ENCODE assay signal across 1 cellular context in the genomic region with DNA sequence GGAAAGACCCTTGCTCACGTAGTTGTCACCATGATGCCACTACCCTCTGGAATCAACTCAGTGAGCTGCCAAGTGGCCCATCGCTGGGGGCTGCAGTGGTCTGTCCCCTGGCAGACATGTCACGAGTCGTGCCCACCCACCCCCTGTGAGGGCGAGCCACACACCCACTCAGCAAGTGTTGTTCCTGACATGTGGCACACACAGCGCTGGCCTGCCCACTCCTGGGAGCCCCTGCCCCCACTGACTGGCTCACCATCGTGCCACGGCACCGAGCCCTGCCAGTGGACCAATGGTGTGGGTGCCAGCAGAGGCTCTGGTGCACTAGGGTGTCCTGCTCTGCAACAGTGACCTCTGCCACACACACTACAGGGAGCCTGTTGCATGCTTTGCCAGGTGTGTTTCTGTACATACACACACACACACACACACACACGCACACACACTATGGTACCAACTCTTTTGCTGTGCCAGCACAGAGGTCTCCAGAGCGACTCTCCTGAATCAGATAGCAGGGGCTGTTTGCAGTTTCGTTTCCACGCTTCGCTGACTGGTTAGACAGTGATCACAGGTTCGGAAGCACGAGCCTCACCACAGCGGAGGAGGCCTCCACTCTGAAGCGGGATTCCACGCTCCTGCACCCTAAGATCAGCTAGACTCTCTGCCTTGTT.
TF ChIP-seq lines count a peak whose summit lies in the region.

No MANE protein-coding gene starts in this region.

TF ChIP-seq in HepG2, 621 proteins besides CTCF, POLR2A, EP300 and RAD21:
- TF ChIP-seq RXRB (CRISPR knock-in tag; IDR thresholded peaks at IDR 0.05; ENCODE audit: borderline replicate concordance) (no peak), ATRX (CRISPR knock-in tag; IDR thresholded peaks at IDR 0.05; ENCODE audit: borderline replicate concordance) (no peak), KLF15 (CRISPR knock-in tag; IDR thresholded peaks at IDR 0.05; ENCODE audit: borderline replicate concordance) (no peak), ZNF543 (CRISPR knock-in tag; IDR thresholded peaks at IDR 0.05) (no peak), NR0B2 (CRISPR knock-in tag; IDR thresholded peaks at IDR 0.05) (no peak), MED1 (CRISPR knock-in tag; IDR thresholded peaks at IDR 0.05) (no peak), PRPF4 (IDR thresholded peaks at IDR 0.05; ENCODE audit: low read depth, low read length, poor library complexity, severe bottlenecking) (no peak), MTERF4 (CRISPR knock-in tag; IDR thresholded peaks at IDR 0.05) (no peak), MAFG (CRISPR knock-in tag; IDR thresholded peaks at IDR 0.05) (no peak), ZMAT5 (CRISPR knock-in tag; IDR thresholded peaks at IDR 0.05; ENCODE audit: borderline replicate concordance, low read depth) (no peak), ARID5B (CRISPR knock-in tag; IDR thresholded peaks at IDR 0.05) (no peak), CHCHD3 (CRISPR knock-in tag; IDR thresholded peaks at IDR 0.05) (no peak), ZNF121 (CRISPR knock-in tag; IDR thresholded peaks at IDR 0.05) (no peak), DR1 (CRISPR knock-in tag; IDR thresholded peaks at IDR 0.05) (no peak), HOXA9 (CRISPR knock-in tag; IDR thresholded peaks at IDR 0.05; ENCODE audit: borderline replicate concordance) (no peak), DPF2 (CRISPR knock-in tag; IDR thresholded peaks at IDR 0.05; ENCODE audit: borderline replicate concordance, low read depth) (no peak), RORA (CRISPR knock-in tag; IDR thresholded peaks at IDR 0.05) (no peak), ZGPAT (CRISPR knock-in tag; IDR thresholded peaks at IDR 0.05) (no peak)
- TF ChIP-seq, protein P1, sequence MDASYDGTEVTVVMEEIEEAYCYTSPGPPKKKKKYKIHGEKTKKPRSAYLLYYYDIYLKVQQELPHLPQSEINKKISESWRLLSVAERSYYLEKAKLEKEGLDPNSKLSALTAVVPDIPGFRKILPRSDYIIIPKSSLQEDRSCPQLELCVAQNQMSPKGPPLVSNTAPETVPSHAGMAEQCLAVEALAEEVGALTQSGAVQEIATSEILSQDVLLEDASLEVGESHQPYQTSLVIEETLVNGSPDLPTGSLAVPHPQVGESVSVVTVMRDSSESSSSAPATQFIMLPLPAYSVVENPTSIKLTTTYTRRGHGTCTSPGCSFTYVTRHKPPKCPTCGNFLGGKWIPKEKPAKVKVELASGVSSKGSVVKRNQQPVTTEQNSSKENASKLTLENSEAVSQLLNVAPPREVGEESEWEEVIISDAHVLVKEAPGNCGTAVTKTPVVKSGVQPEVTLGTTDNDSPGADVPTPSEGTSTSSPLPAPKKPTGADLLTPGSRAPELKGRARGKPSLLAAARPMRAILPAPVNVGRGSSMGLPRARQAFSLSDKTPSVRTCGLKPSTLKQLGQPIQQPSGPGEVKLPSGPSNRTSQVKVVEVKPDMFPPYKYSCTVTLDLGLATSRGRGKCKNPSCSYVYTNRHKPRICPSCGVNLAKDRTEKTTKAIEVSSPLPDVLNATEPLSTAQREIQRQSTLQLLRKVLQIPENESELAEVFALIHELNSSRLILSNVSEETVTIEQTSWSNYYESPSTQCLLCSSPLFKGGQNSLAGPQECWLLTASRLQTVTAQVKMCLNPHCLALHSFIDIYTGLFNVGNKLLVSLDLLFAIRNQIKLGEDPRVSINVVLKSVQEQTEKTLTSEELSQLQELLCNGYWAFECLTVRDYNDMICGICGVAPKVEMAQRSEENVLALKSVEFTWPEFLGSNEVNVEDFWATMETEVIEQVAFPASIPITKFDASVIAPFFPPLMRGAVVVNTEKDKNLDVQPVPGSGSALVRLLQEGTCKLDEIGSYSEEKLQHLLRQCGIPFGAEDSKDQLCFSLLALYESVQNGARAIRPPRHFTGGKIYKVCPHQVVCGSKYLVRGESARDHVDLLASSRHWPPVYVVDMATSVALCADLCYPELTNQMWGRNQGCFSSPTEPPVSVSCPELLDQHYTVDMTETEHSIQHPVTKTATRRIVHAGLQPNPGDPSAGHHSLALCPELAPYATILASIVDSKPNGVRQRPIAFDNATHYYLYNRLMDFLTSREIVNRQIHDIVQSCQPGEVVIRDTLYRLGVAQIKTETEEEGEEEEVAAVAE (CRISPR knock-in tag; IDR thresholded peaks at IDR 0.05; ENCODE audit: borderline replicate concordance) = no peak
- TF ChIP-seq, protein P2, sequence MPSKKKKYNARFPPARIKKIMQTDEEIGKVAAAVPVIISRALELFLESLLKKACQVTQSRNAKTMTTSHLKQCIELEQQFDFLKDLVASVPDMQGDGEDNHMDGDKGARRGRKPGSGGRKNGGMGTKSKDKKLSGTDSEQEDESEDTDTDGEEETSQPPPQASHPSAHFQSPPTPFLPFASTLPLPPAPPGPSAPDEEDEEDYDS (CRISPR knock-in tag; IDR thresholded peaks at IDR 0.05) = no peak
